ENCODE assay signal across 9 cellular contexts in the genomic region with DNA sequence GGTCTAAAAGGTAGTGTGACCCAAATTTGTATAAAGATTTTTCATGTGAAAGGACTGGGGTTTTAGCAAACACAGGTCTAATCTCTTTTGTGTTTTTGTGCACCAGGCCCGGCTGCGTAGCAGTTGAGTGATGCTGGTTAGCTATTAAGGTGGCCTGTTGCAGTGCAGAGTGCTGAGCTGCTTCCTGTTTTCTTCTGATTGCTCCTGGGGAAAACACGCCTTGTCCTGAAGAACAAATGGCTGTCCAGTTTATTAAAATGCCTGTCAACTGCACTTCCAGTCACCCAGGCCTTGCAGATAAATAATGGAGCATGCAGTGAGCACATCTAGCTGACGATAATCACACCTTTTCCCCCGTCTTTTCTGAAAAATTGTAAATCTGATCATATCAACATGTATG. TPM values are rescaled to one million over a fixed set of nuclear protein-coding genes. Genes with fewer than 3 reads are reported as not detected.
DNase-seq lines count a peak whose midpoint lies in the region; ATAC-seq and TF ChIP-seq lines count a peak whose summit lies in the region.
"Had no signal": no experiment of that assay in that cellular context is flagged by ENCODE, and none has a peak within 500 bp of the region (broad histone marks: within the 10 kb centered on the region; RNA-seq: fewer than 3 reads in every experiment).

No MANE protein-coding gene starts in this region.

- no peaks in the 10 kb centered on the region for H3K27me3 ChIP-seq in colonic mucosa
- no peaks in the 10 kb centered on the region for H3K27me3 ChIP-seq in left lung

- H3K9ac ChIP-seq in colonic mucosa (ENCODE audit: low read depth in 2 of 2, low read length in 2 of 2): peak overlapping the region; percentile 72 to 94

- H3K9me3 ChIP-seq in colonic mucosa: no peaks in the 10 kb centered on the region
- H3K9me3 ChIP-seq in left lung: no peaks in the 10 kb centered on the region

- DNase-seq in AG20443 (ENCODE audit: low spot score) (peak; percentile 55), NCI-H345 (lab: John Stamatoyannopoulos, UW) (peak; percentile 87), colonic mucosa (peak; percentile 89), left lung (peak; percentile 56 to 83)
- peak in 3 of 4 experiments; percentile 15 to 40 (median 22) for DNase-seq in activated CD4-positive, CD25-positive, alpha-beta regulatory T cell (lab: John Stamatoyannopoulos, UW)
- peak; percentile 75 for DNase-seq in stimulated activated CD4-positive, alpha-beta T cell treated with anti-CD3 and anti-CD28 coated beads, Interleukin-4, amount 100 ng/mL, for 24 hours

- TF ChIP-seq CTCF in colonic mucosa (IDR thresholded peaks at IDR 0.05): no peak
- TF ChIP-seq CTCF in left lung (IDR thresholded peaks at IDR 0.05): no peak

- in situ Hi-C loops in GM18951 (cut with MboI; ENCODE audit: low sequenced_read_pairs, unreplicated experiment): loop anchor here (10.0 kb wide), 1 partner anchor 76 kb away; no protein-coding TSS in a partner anchor

- intact Hi-C loops in colonic mucosa (cut with DNase I) (loop anchor here (10.0 kb wide), 1 partner anchor 646 kb away; no protein-coding TSS in a partner anchor), left lung (cut with DNase I) (no loop called here)

- H3K4me1 ChIP-seq in colonic mucosa: peaks cover 10% of the 10 kb centered on the region
- H3K4me1 ChIP-seq in left lung: peaks cover 7 to 28% of the 10 kb centered on the region in 2 donors

- H3K4me3 ChIP-seq in colonic mucosa (peak overlapping the region; percentile 79), left lung (peak overlapping the region; percentile 65 to 67)

- peak; percentile 66 for TF ChIP-seq POLR2A in GM18951 (IDR thresholded peaks at IDR 0.05; ENCODE audit: extremely low read depth, insufficient read depth, insufficient read length)

- no peaks in the 10 kb centered on the region for H3K36me3 ChIP-seq in colonic mucosa
- no peaks in the 10 kb centered on the region for H3K36me3 ChIP-seq in left lung

- peak overlapping the region; percentile 98 for H3K27ac ChIP-seq in colonic mucosa
- H3K27ac ChIP-seq in left lung: peak overlapping the region; percentile 96 to 97

- ATAC-seq in HG03139 (IDR thresholded peaks at IDR 0.05; ENCODE audit: unreplicated experiment) (peak; percentile 63), left lung (peak; percentile 85)

RNA-seq across cellular contexts. Expression of gene SRSF8, which starts 1.8 kb away (rescaled TPM):
- 10 to 100 TPM; 39.4 to 43.4 TPM for total RNA-seq in colonic mucosa
- 10 to 100 TPM; 27.5 to 41.7 TPM for total RNA-seq in left lung

RNA-seq across cellular contexts. Expression of gene KDM4F, which starts 19.3 kb away (rescaled TPM):
- total RNA-seq in colonic mucosa: not detected
- total RNA-seq in left lung: not detected
- total RNA-seq: activated CD8-positive, alpha-beta memory T cell treated with anti-CD3 and anti-CD28 coated beads for 36 hours had no signal

RNA-seq across cellular contexts. Expression of gene ENDOD1, which starts 21.1 kb away (rescaled TPM):
- total RNA-seq in colonic mucosa: 10 to 100 TPM; 68.1 to 71.8 TPM
- total RNA-seq in left lung: 10 to 100 TPM; 26.1 to 31.2 TPM

RNA-seq across cellular contexts. Expression of gene KDM4E, which starts 43.5 kb away (rescaled TPM):
- total RNA-seq in colonic mucosa (not detected), left lung (not detected)
- total RNA-seq: activated CD8-positive, alpha-beta memory T cell treated with anti-CD3 and anti-CD28 coated beads for 36 hours had no signal

Comparison
In these comparisons a context has a peak if more than half of its experiments do, and no peak if none do; other contexts are left out.
1. Peak in every context shown above with its lines: DNase-seq, ATAC-seq, H3K4me3 ChIP-seq and H3K27ac ChIP-seq.
2. DNase-seq: peak in every context shown above with its lines; median percentile 89 in colonic mucosa; 87 in NCI-H345; 75 in stimulated activated CD4-positive, alpha-beta T cell treated with anti-CD3 and anti-CD28 coated beads, Interleukin-4, amount 100 ng/mL, for 24 hours; 70 in left lung; 55 in AG20443; 22 in activated CD4-positive, CD25-positive, alpha-beta regulatory T cell.